ENCODE assay signal across 8 cellular contexts in genomic region chr17:951388-952132, GRCh38. TPM values are rescaled to one million over a fixed set of nuclear protein-coding genes. Genes with fewer than 3 reads are reported as not detected.
DNase-seq lines count a peak whose midpoint lies in the region; ATAC-seq and TF ChIP-seq lines count a peak whose summit lies in the region.

No MANE protein-coding gene starts in this region.

- ATAC-seq in HG02759 (IDR thresholded peaks at IDR 0.05; ENCODE audit: unreplicated experiment) (no peak), GM21390 (IDR thresholded peaks at IDR 0.05; ENCODE audit: unreplicated experiment) (no peak)

- peak overlapping the region; percentile 40 for H3K4me3 Mint-ChIP-seq in MCF 10A (ENCODE audit: unreplicated experiment)

- no TSS peak for BruUV-seq in MCF 10A (replicated peaks; lab: Mats Ljungman, UMichigan)

- CTCF ChIA-PET in MCF 10A (lab: Yijun Ruan, JAX): interaction anchor here (0.6 to 1.5 kb wide), 5 partner anchors 22 to 1723 kb away, joined by 3 to 6 read pairs (median 3); no protein-coding TSS in a partner anchor

- DNase-seq in A172 (ENCODE audit: low spot score) (peak; percentile 92), HuH-7 (ENCODE audit: low spot score) (peak; percentile 53), MCF 10A (ENCODE audit: unreplicated experiment) (peak; percentile 31), kidney glomerular epithelial cell (lab: John Stamatoyannopoulos, UW) (peak; percentile 95), mesenteric fat pad (ENCODE audit: low spot score) (no peak)
- DNase-seq in activated CD4-positive, CD25-positive, alpha-beta regulatory T cell (lab: John Stamatoyannopoulos, UW): no peak

- no peak for TF ChIP-seq CTCF in MCF 10A (IDR thresholded peaks at IDR 0.05; ENCODE audit: unreplicated experiment)

- H3K27ac Mint-ChIP-seq in MCF 10A (ENCODE audit: low read depth, unreplicated experiment): peak overlapping the region; percentile 42

- H3K4me1 Mint-ChIP-seq in MCF 10A (ENCODE audit: insufficient read depth, unreplicated experiment): peaks cover 6% of the 10 kb centered on the region

- H3K27me3 Mint-ChIP-seq in MCF 10A (ENCODE audit: insufficient read depth, unreplicated experiment): no peaks in the 10 kb centered on the region

- POLR2A ChIA-PET in MCF 10A (lab: Yijun Ruan, JAX): interaction anchor here (0.8 to 1.9 kb wide), 6 partner anchors 14 to 27 kb away, joined by 3 to 14 read pairs (median 6); no protein-coding TSS in a partner anchor

- peaks cover 13% of the 10 kb centered on the region for H3K36me3 Mint-ChIP-seq in MCF 10A (ENCODE audit: insufficient read depth, unreplicated experiment)

- intact Hi-C loops in MCF 10A (cut with micrococcal nuclease): loop anchor here (1.0 kb wide), 1 partner anchor 72 kb away; no protein-coding TSS in a partner anchor

- no peaks in the 10 kb centered on the region for H3K9me3 Mint-ChIP-seq in MCF 10A (ENCODE audit: unreplicated experiment)

RNA-seq across cellular contexts. Expression of gene NXN, which starts 28.0 kb away (rescaled TPM):
- total RNA-seq in A172 (2014; rRNA removed; shearing (Covaris generic)): 4.6 and 7.2 TPM in 2 replicates
- total RNA-seq in MCF 10A (2022): 36.8 and 57.3 TPM in 2 replicates
- total RNA-seq in mesenteric fat pad: 20.7 TPM

RNA-seq across cellular contexts. Expression of gene TIMM22, which starts 45.4 kb away (rescaled TPM):
- 17.4 and 23.5 TPM in 2 replicates for total RNA-seq in A172 (2014; rRNA removed; shearing (Covaris generic))
- total RNA-seq in MCF 10A (2022): 16.6 and 18.5 TPM in 2 replicates
- 11.3 TPM for total RNA-seq in mesenteric fat pad

Comparison
In these comparisons a context has a peak if more than half of its experiments do, and no peak if none do; other contexts are left out.
1. DNase-seq: peak in A172 (single experiment), HuH-7 (single experiment), MCF 10A (single experiment) and kidney glomerular epithelial cell (single experiment); none in activated CD4-positive, CD25-positive, alpha-beta regulatory T cell (0 of 4) and mesenteric fat pad (single experiment).